In genomic region chr3:195106418-195106906, GRCh38 we compare ENCODE assay signal across 1 cellular context.
TF ChIP-seq lines count a peak whose summit lies in the region.

No MANE protein-coding gene starts in this region.

TF ChIP-seq in HepG2, 621 proteins besides CTCF, POLR2A, EP300 and RAD21 (continued from another document and continues in another):
- TF ChIP-seq ZBTB26 (CRISPR knock-in tag; IDR thresholded peaks at IDR 0.05; ENCODE audit: borderline replicate concordance) (no peak), ZNF746 (CRISPR knock-in tag; IDR thresholded peaks at IDR 0.05) (no peak), ZNF781 (CRISPR knock-in tag; IDR thresholded peaks at IDR 0.05; ENCODE audit: borderline replicate concordance, not compliant biosample characterization) (no peak), ZNF691 (CRISPR knock-in tag; IDR thresholded peaks at IDR 0.05; ENCODE audit: borderline replicate concordance, low read depth) (peak; percentile 93), ZNF552 (CRISPR knock-in tag; IDR thresholded peaks at IDR 0.05; ENCODE audit: borderline replicate concordance) (no peak), MLX (CRISPR knock-in tag; IDR thresholded peaks at IDR 0.05) (no peak), ZSCAN30 (CRISPR knock-in tag; IDR thresholded peaks at IDR 0.05) (no peak), ZNF501 (CRISPR knock-in tag; IDR thresholded peaks at IDR 0.05) (peak; percentile 50; the same call in 1 of the 2 replicates), SYNCRIP (IDR thresholded peaks at IDR 0.05; ENCODE audit: insufficient read depth, low read depth, low read length) (no peak), ZNF441 (CRISPR knock-in tag; IDR thresholded peaks at IDR 0.05; ENCODE audit: borderline replicate concordance) (no peak), HOXA9 (CRISPR knock-in tag; IDR thresholded peaks at IDR 0.05; ENCODE audit: borderline replicate concordance) (no peak), ZNF251 (CRISPR knock-in tag; IDR thresholded peaks at IDR 0.05) (no peak), ZNF30 (CRISPR knock-in tag; IDR thresholded peaks at IDR 0.05) (no peak), ARHGAP35 (CRISPR knock-in tag; IDR thresholded peaks at IDR 0.05; ENCODE audit: borderline replicate concordance) (no peak; the same call in 1 of the 2 replicates), PRMT3 (CRISPR knock-in tag; IDR thresholded peaks at IDR 0.05; ENCODE audit: borderline replicate concordance, low read depth) (no peak), PAX8 (CRISPR knock-in tag; IDR thresholded peaks at IDR 0.05; ENCODE audit: borderline replicate concordance) (no peak), KLF12 (CRISPR knock-in tag; IDR thresholded peaks at IDR 0.05; ENCODE audit: borderline replicate concordance) (no peak), TRIM22 (IDR thresholded peaks at IDR 0.05) (no peak), ZNF777 (CRISPR knock-in tag; IDR thresholded peaks at IDR 0.05) (no peak), YY1 (IDR thresholded peaks at IDR 0.05; ENCODE audit: insufficient read depth, insufficient replicate concordance, low read depth, low read length) (peak; percentile 34), MAFK (conservative IDR thresholded peaks at IDR 0.05 in 1 of 2, IDR thresholded peaks at IDR 0.05 in 1 of 2; ENCODE audit: low read length in 2 of 2) (no peak), ZNF138 (CRISPR knock-in tag; IDR thresholded peaks at IDR 0.05; ENCODE audit: low read depth) (no peak), ZC3H4 (CRISPR knock-in tag; IDR thresholded peaks at IDR 0.05; ENCODE audit: borderline replicate concordance) (no peak), ZIK1 (CRISPR knock-in tag; IDR thresholded peaks at IDR 0.05; ENCODE audit: borderline replicate concordance, low read depth) (no peak), ZNF772 (CRISPR knock-in tag; IDR thresholded peaks at IDR 0.05) (no peak), MATR3 (CRISPR knock-in tag; IDR thresholded peaks at IDR 0.05) (no peak)
- TF ChIP-seq, protein P1, sequence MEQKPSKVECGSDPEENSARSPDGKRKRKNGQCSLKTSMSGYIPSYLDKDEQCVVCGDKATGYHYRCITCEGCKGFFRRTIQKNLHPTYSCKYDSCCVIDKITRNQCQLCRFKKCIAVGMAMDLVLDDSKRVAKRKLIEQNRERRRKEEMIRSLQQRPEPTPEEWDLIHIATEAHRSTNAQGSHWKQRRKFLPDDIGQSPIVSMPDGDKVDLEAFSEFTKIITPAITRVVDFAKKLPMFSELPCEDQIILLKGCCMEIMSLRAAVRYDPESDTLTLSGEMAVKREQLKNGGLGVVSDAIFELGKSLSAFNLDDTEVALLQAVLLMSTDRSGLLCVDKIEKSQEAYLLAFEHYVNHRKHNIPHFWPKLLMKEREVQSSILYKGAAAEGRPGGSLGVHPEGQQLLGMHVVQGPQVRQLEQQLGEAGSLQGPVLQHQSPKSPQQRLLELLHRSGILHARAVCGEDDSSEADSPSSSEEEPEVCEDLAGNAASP (CRISPR knock-in tag; IDR thresholded peaks at IDR 0.05; ENCODE audit: borderline replicate concordance) = no peak
- TF ChIP-seq, protein P2, sequence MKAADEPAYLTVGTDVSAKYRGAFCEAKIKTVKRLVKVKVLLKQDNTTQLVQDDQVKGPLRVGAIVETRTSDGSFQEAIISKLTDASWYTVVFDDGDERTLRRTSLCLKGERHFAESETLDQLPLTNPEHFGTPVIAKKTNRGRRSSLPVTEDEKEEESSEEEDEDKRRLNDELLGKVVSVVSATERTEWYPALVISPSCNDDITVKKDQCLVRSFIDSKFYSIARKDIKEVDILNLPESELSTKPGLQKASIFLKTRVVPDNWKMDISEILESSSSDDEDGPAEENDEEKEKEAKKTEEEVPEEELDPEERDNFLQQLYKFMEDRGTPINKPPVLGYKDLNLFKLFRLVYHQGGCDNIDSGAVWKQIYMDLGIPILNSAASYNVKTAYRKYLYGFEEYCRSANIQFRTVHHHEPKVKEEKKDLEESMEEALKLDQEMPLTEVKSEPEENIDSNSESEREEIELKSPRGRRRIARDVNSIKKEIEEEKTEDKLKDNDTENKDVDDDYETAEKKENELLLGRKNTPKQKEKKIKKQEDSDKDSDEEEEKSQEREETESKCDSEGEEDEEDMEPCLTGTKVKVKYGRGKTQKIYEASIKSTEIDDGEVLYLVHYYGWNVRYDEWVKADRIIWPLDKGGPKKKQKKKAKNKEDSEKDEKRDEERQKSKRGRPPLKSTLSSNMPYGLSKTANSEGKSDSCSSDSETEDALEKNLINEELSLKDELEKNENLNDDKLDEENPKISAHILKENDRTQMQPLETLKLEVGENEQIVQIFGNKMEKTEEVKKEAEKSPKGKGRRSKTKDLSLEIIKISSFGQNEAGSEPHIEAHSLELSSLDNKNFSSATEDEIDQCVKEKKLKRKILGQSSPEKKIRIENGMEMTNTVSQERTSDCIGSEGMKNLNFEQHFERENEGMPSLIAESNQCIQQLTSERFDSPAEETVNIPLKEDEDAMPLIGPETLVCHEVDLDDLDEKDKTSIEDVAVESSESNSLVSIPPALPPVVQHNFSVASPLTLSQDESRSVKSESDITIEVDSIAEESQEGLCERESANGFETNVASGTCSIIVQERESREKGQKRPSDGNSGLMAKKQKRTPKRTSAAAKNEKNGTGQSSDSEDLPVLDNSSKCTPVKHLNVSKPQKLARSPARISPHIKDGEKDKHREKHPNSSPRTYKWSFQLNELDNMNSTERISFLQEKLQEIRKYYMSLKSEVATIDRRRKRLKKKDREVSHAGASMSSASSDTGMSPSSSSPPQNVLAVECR (CRISPR knock-in tag; IDR thresholded peaks at IDR 0.05; ENCODE audit: borderline replicate concordance) = no peak; the same call in 1 of the 2 replicates
- TF ChIP-seq, protein P3, sequence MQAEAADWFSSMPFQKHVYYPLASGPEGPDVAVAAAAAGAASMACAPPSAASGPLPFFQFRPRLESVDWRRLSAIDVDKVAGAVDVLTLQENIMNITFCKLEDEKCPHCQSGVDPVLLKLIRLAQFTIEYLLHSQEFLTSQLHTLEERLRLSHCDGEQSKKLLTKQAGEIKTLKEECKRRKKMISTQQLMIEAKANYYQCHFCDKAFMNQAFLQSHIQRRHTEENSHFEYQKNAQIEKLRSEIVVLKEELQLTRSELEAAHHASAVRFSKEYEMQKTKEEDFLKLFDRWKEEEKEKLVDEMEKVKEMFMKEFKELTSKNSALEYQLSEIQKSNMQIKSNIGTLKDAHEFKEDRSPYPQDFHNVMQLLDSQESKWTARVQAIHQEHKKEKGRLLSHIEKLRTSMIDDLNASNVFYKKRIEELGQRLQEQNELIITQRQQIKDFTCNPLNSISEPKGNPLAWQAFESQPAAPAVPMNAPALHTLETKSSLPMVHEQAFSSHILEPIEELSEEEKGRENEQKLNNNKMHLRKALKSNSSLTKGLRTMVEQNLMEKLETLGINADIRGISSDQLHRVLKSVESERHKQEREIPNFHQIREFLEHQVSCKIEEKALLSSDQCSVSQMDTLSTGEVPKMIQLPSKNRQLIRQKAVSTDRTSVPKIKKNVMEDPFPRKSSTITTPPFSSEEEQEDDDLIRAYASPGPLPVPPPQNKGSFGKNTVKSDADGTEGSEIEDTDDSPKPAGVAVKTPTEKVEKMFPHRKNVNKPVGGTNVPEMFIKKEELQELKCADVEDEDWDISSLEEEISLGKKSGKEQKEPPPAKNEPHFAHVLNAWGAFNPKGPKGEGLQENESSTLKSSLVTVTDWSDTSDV (CRISPR knock-in tag; IDR thresholded peaks at IDR 0.05) = no peak
- TF ChIP-seq, protein P4, sequence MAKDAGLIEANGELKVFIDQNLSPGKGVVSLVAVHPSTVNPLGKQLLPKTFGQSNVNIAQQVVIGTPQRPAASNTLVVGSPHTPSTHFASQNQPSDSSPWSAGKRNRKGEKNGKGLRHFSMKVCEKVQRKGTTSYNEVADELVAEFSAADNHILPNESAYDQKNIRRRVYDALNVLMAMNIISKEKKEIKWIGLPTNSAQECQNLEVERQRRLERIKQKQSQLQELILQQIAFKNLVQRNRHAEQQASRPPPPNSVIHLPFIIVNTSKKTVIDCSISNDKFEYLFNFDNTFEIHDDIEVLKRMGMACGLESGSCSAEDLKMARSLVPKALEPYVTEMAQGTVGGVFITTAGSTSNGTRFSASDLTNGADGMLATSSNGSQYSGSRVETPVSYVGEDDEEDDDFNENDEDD (CRISPR knock-in tag; IDR thresholded peaks at IDR 0.05; ENCODE audit: borderline replicate concordance) = peak; percentile 19; the same call in 1 of the 2 replicates
- TF ChIP-seq, protein P5, sequence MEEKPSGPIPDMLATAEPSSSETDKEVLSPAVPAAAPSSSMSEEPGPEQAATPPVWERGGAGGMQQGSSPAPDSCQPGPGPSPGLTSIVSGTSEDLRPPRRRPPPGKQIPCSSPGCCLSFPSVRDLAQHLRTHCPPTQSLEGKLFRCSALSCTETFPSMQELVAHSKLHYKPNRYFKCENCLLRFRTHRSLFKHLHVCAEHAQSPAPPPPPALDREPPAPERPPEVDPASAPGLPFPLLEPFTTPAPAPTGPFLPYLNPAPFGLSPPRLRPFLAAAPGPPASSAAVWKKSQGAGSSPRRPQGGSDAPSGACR (CRISPR knock-in tag; IDR thresholded peaks at IDR 0.05) = 0 out of 2 replicates have a peak, but pooled peaks have one; percentile 53
- TF ChIP-seq, protein P6, sequence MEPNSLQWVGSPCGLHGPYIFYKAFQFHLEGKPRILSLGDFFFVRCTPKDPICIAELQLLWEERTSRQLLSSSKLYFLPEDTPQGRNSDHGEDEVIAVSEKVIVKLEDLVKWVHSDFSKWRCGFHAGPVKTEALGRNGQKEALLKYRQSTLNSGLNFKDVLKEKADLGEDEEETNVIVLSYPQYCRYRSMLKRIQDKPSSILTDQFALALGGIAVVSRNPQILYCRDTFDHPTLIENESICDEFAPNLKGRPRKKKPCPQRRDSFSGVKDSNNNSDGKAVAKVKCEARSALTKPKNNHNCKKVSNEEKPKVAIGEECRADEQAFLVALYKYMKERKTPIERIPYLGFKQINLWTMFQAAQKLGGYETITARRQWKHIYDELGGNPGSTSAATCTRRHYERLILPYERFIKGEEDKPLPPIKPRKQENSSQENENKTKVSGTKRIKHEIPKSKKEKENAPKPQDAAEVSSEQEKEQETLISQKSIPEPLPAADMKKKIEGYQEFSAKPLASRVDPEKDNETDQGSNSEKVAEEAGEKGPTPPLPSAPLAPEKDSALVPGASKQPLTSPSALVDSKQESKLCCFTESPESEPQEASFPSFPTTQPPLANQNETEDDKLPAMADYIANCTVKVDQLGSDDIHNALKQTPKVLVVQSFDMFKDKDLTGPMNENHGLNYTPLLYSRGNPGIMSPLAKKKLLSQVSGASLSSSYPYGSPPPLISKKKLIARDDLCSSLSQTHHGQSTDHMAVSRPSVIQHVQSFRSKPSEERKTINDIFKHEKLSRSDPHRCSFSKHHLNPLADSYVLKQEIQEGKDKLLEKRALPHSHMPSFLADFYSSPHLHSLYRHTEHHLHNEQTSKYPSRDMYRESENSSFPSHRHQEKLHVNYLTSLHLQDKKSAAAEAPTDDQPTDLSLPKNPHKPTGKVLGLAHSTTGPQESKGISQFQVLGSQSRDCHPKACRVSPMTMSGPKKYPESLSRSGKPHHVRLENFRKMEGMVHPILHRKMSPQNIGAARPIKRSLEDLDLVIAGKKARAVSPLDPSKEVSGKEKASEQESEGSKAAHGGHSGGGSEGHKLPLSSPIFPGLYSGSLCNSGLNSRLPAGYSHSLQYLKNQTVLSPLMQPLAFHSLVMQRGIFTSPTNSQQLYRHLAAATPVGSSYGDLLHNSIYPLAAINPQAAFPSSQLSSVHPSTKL (CRISPR knock-in tag; IDR thresholded peaks at IDR 0.05) = no peak; the same call in 1 of the 2 replicates
